1 cellular context compared by ENCODE assay signal in the genomic region with DNA sequence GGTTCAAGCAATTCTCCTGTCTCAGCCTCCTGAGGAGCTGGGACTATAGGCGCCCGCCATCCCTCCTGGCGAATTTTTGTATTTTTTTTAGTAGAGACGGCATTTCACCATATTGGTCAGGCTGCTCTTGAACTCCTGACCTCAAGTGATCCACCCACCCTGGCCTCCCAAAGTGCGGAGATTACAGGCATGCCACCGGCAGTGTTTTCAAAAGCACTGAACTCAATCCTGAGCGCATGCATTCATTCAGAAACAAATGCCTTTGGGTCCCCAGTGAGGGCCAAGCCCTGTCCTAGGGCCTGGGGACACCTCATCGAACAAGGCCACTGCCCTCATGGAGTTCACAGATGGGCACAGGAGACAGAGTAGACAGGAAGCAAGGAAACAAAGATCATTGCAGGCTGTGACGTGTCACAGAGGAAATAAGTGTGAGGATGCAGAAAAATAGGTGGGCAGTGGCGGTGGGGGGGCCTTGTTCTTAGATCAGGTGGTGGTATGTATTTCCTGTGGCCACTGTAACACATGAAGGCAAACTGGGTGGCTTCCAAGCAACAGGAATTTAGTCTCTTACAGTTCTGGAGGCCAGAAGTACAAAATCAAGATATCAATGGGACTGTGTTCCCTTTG.
TF ChIP-seq lines count a peak whose summit lies in the region.

No MANE protein-coding gene starts in this region.

TF ChIP-seq in HepG2, 621 proteins besides CTCF, POLR2A, EP300 and RAD21 (continued from another document and continues in another):
- TF ChIP-seq NR2F1 (CRISPR knock-in tag; IDR thresholded peaks at IDR 0.05) (0 out of 4 replicates have a peak, but pooled peaks of 1 of the 2 experiments have one; percentile 19), RBM39 (IDR thresholded peaks at IDR 0.05; ENCODE audit: low read depth, low read length, poor library complexity, severe bottlenecking) (no peak), ZNF619 (CRISPR knock-in tag; IDR thresholded peaks at IDR 0.05) (no peak), SALL1 (CRISPR knock-in tag; IDR thresholded peaks at IDR 0.05) (peak; percentile 59), KDM4B (CRISPR knock-in tag; IDR thresholded peaks at IDR 0.05) (no peak), EED (CRISPR knock-in tag; IDR thresholded peaks at IDR 0.05) (0 out of 2 replicates have a peak, but pooled peaks have one; percentile 30), ZMYM3 (CRISPR knock-in tag; IDR thresholded peaks at IDR 0.05) (peak; percentile 36; the same call in 1 of the 2 replicates), RORA (CRISPR knock-in tag; IDR thresholded peaks at IDR 0.05) (no peak), ZSCAN29 (CRISPR knock-in tag; conservative IDR thresholded peaks at IDR 0.05) (no peak), NFKBIZ (CRISPR knock-in tag; IDR thresholded peaks at IDR 0.05) (no peak), HNRNPL (IDR thresholded peaks at IDR 0.05; ENCODE audit: low read depth, low read length) (no peak), MBNL3 (CRISPR knock-in tag; conservative IDR thresholded peaks at IDR 0.05) (no peak), ZNF441 (CRISPR knock-in tag; IDR thresholded peaks at IDR 0.05; ENCODE audit: borderline replicate concordance) (no peak), ZNF792 (CRISPR knock-in tag; IDR thresholded peaks at IDR 0.05) (no peak), SP1 (IDR thresholded peaks at IDR 0.05) (no peak), SP1 (CRISPR knock-in tag; IDR thresholded peaks at IDR 0.05) (no peak), MAZ (IDR thresholded peaks at IDR 0.05; ENCODE audit: borderline replicate concordance, low read depth, low read length) (no peak), MAZ (CRISPR knock-in tag; IDR thresholded peaks at IDR 0.05; ENCODE audit: low read depth) (no peak), KAT8 (CRISPR knock-in tag; IDR thresholded peaks at IDR 0.05) (no peak), YEATS2 (CRISPR knock-in tag; IDR thresholded peaks at IDR 0.05; ENCODE audit: borderline replicate concordance) (no peak), DR1 (CRISPR knock-in tag; IDR thresholded peaks at IDR 0.05) (no peak), ZBTB7A (CRISPR knock-in tag; IDR thresholded peaks at IDR 0.05) (no peak), CREB1 (IDR thresholded peaks at IDR 0.05) (peak; percentile 81), CREB1 (CRISPR knock-in tag; IDR thresholded peaks at IDR 0.05) (0 out of 2 replicates have a peak, but pooled peaks have one; percentile 46), ZNF510 (CRISPR knock-in tag; IDR thresholded peaks at IDR 0.05; ENCODE audit: low read depth) (no peak), SMAD3 (CRISPR knock-in tag; IDR thresholded peaks at IDR 0.05) (no peak), ZNF605 (CRISPR knock-in tag; IDR thresholded peaks at IDR 0.05) (no peak), RNF2 (conservative IDR thresholded peaks at IDR 0.05; ENCODE audit: low read depth) (0 out of 2 replicates have a peak, but pooled peaks have one; percentile 22), ZNF816 (CRISPR knock-in tag; IDR thresholded peaks at IDR 0.05; ENCODE audit: borderline replicate concordance) (no peak), ZNF761 (CRISPR knock-in tag; conservative IDR thresholded peaks at IDR 0.05) (no peak), ZNF317 (CRISPR knock-in tag; IDR thresholded peaks at IDR 0.05) (no peak), RXRA (CRISPR knock-in tag; IDR thresholded peaks at IDR 0.05) (peak; percentile 61; the same call in 1 of the 2 replicates), ZNF431 (CRISPR knock-in tag; IDR thresholded peaks at IDR 0.05; ENCODE audit: borderline replicate concordance, low read depth) (no peak), NCOA2 (CRISPR knock-in tag; IDR thresholded peaks at IDR 0.05) (no peak), SP4 (CRISPR knock-in tag; IDR thresholded peaks at IDR 0.05) (no peak), LCORL (IDR thresholded peaks at IDR 0.05) (no peak), LCORL (CRISPR knock-in tag; IDR thresholded peaks at IDR 0.05) (no peak; the same call in none of the 2 replicates), ATM (IDR thresholded peaks at IDR 0.05; ENCODE audit: borderline replicate concordance) (no peak), ARNT (IDR thresholded peaks at IDR 0.05) (no peak)
- TF ChIP-seq, protein P1, sequence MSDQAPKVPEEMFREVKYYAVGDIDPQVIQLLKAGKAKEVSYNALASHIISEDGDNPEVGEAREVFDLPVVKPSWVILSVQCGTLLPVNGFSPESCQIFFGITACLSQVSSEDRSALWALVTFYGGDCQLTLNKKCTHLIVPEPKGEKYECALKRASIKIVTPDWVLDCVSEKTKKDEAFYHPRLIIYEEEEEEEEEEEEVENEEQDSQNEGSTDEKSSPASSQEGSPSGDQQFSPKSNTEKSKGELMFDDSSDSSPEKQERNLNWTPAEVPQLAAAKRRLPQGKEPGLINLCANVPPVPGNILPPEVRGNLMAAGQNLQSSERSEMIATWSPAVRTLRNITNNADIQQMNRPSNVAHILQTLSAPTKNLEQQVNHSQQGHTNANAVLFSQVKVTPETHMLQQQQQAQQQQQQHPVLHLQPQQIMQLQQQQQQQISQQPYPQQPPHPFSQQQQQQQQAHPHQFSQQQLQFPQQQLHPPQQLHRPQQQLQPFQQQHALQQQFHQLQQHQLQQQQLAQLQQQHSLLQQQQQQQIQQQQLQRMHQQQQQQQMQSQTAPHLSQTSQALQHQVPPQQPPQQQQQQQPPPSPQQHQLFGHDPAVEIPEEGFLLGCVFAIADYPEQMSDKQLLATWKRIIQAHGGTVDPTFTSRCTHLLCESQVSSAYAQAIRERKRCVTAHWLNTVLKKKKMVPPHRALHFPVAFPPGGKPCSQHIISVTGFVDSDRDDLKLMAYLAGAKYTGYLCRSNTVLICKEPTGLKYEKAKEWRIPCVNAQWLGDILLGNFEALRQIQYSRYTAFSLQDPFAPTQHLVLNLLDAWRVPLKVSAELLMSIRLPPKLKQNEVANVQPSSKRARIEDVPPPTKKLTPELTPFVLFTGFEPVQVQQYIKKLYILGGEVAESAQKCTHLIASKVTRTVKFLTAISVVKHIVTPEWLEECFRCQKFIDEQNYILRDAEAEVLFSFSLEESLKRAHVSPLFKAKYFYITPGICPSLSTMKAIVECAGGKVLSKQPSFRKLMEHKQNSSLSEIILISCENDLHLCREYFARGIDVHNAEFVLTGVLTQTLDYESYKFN (CRISPR knock-in tag; conservative IDR thresholded peaks at IDR 0.05) = peak; percentile 47
- TF ChIP-seq, protein P2, sequence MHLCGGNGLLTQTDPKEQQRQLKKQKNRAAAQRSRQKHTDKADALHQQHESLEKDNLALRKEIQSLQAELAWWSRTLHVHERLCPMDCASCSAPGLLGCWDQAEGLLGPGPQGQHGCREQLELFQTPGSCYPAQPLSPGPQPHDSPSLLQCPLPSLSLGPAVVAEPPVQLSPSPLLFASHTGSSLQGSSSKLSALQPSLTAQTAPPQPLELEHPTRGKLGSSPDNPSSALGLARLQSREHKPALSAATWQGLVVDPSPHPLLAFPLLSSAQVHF (CRISPR knock-in tag; IDR thresholded peaks at IDR 0.05) = no peak
- TF ChIP-seq, protein P3, sequence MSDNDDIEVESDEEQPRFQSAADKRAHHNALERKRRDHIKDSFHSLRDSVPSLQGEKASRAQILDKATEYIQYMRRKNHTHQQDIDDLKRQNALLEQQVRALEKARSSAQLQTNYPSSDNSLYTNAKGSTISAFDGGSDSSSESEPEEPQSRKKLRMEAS (IDR thresholded peaks at IDR 0.05) = no peak
- TF ChIP-seq, protein P4, sequence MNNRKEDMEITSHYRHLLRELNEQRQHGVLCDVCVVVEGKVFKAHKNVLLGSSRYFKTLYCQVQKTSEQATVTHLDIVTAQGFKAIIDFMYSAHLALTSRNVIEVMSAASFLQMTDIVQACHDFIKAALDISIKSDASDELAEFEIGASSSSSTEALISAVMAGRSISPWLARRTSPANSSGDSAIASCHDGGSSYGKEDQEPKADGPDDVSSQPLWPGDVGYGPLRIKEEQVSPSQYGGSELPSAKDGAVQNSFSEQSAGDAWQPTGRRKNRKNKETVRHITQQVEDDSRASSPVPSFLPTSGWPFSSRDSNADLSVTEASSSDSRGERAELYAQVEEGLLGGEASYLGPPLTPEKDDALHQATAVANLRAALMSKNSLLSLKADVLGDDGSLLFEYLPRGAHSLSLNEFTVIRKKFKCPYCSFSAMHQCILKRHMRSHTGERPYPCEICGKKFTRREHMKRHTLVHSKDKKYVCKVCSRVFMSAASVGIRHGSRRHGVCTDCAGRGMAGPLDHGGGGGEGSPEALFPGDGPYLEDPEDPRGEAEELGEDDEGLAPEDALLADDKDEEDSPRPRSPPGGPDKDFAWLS (CRISPR knock-in tag; IDR thresholded peaks at IDR 0.05; ENCODE audit: borderline replicate concordance) = no peak
- TF ChIP-seq, protein P5, sequence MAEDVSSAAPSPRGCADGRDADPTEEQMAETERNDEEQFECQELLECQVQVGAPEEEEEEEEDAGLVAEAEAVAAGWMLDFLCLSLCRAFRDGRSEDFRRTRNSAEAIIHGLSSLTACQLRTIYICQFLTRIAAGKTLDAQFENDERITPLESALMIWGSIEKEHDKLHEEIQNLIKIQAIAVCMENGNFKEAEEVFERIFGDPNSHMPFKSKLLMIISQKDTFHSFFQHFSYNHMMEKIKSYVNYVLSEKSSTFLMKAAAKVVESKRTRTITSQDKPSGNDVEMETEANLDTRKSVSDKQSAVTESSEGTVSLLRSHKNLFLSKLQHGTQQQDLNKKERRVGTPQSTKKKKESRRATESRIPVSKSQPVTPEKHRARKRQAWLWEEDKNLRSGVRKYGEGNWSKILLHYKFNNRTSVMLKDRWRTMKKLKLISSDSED (CRISPR knock-in tag; IDR thresholded peaks at IDR 0.05) = no peak
- TF ChIP-seq, protein P6, sequence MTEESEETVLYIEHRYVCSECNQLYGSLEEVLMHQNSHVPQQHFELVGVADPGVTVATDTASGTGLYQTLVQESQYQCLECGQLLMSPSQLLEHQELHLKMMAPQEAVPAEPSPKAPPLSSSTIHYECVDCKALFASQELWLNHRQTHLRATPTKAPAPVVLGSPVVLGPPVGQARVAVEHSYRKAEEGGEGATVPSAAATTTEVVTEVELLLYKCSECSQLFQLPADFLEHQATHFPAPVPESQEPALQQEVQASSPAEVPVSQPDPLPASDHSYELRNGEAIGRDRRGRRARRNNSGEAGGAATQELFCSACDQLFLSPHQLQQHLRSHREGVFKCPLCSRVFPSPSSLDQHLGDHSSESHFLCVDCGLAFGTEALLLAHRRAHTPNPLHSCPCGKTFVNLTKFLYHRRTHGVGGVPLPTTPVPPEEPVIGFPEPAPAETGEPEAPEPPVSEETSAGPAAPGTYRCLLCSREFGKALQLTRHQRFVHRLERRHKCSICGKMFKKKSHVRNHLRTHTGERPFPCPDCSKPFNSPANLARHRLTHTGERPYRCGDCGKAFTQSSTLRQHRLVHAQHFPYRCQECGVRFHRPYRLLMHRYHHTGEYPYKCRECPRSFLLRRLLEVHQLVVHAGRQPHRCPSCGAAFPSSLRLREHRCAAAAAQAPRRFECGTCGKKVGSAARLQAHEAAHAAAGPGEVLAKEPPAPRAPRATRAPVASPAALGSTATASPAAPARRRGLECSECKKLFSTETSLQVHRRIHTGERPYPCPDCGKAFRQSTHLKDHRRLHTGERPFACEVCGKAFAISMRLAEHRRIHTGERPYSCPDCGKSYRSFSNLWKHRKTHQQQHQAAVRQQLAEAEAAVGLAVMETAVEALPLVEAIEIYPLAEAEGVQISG (CRISPR knock-in tag; IDR thresholded peaks at IDR 0.05) = 0 out of 2 replicates have a peak, but pooled peaks have one; percentile 19
- TF ChIP-seq, protein P7, sequence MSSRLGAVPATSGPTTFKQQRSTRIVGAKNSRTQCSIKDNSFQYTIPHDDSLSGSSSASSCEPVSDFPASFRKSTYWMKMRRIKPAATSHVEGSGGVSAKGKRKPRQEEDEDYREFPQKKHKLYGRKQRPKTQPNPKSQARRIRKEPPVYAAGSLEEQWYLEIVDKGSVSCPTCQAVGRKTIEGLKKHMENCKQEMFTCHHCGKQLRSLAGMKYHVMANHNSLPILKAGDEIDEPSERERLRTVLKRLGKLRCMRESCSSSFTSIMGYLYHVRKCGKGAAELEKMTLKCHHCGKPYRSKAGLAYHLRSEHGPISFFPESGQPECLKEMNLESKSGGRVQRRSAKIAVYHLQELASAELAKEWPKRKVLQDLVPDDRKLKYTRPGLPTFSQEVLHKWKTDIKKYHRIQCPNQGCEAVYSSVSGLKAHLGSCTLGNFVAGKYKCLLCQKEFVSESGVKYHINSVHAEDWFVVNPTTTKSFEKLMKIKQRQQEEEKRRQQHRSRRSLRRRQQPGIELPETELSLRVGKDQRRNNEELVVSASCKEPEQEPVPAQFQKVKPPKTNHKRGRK (CRISPR knock-in tag; IDR thresholded peaks at IDR 0.05) = 0 out of 2 replicates have a peak, but pooled peaks have one; percentile 10
- TF ChIP-seq, protein P8, sequence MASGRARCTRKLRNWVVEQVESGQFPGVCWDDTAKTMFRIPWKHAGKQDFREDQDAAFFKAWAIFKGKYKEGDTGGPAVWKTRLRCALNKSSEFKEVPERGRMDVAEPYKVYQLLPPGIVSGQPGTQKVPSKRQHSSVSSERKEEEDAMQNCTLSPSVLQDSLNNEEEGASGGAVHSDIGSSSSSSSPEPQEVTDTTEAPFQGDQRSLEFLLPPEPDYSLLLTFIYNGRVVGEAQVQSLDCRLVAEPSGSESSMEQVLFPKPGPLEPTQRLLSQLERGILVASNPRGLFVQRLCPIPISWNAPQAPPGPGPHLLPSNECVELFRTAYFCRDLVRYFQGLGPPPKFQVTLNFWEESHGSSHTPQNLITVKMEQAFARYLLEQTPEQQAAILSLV (CRISPR knock-in tag; IDR thresholded peaks at IDR 0.05; ENCODE audit: borderline replicate concordance) = no peak
- TF ChIP-seq, protein P9, sequence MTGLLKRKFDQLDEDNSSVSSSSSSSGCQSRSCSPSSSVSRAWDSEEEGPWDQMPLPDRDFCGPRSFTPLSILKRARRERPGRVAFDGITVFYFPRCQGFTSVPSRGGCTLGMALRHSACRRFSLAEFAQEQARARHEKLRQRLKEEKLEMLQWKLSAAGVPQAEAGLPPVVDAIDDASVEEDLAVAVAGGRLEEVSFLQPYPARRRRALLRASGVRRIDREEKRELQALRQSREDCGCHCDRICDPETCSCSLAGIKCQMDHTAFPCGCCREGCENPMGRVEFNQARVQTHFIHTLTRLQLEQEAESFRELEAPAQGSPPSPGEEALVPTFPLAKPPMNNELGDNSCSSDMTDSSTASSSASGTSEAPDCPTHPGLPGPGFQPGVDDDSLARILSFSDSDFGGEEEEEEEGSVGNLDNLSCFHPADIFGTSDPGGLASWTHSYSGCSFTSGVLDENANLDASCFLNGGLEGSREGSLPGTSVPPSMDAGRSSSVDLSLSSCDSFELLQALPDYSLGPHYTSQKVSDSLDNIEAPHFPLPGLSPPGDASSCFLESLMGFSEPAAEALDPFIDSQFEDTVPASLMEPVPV (CRISPR knock-in tag; IDR thresholded peaks at IDR 0.05) = no peak
- TF ChIP-seq, protein P10, sequence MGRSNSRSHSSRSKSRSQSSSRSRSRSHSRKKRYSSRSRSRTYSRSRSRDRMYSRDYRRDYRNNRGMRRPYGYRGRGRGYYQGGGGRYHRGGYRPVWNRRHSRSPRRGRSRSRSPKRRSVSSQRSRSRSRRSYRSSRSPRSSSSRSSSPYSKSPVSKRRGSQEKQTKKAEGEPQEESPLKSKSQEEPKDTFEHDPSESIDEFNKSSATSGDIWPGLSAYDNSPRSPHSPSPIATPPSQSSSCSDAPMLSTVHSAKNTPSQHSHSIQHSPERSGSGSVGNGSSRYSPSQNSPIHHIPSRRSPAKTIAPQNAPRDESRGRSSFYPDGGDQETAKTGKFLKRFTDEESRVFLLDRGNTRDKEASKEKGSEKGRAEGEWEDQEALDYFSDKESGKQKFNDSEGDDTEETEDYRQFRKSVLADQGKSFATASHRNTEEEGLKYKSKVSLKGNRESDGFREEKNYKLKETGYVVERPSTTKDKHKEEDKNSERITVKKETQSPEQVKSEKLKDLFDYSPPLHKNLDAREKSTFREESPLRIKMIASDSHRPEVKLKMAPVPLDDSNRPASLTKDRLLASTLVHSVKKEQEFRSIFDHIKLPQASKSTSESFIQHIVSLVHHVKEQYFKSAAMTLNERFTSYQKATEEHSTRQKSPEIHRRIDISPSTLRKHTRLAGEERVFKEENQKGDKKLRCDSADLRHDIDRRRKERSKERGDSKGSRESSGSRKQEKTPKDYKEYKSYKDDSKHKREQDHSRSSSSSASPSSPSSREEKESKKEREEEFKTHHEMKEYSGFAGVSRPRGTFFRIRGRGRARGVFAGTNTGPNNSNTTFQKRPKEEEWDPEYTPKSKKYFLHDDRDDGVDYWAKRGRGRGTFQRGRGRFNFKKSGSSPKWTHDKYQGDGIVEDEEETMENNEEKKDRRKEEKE (IDR thresholded peaks at IDR 0.05) = no peak
